In genomic region chr2:3519255-3520190, GRCh38 we compare ENCODE assay signal across 1 cellular context.
TF ChIP-seq lines count a peak whose summit lies in the region.

A gene with protein sequence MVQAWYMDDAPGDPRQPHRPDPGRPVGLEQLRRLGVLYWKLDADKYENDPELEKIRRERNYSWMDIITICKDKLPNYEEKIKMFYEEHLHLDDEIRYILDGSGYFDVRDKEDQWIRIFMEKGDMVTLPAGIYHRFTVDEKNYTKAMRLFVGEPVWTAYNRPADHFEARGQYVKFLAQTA (minus strand): TSS chr2:3519531. CDS start chr2:3519487, 44 bp downstream.

TF ChIP-seq in HepG2, 621 proteins besides CTCF, POLR2A, EP300 and RAD21 (continued from another document and continues in another):
- TF ChIP-seq, protein P1, sequence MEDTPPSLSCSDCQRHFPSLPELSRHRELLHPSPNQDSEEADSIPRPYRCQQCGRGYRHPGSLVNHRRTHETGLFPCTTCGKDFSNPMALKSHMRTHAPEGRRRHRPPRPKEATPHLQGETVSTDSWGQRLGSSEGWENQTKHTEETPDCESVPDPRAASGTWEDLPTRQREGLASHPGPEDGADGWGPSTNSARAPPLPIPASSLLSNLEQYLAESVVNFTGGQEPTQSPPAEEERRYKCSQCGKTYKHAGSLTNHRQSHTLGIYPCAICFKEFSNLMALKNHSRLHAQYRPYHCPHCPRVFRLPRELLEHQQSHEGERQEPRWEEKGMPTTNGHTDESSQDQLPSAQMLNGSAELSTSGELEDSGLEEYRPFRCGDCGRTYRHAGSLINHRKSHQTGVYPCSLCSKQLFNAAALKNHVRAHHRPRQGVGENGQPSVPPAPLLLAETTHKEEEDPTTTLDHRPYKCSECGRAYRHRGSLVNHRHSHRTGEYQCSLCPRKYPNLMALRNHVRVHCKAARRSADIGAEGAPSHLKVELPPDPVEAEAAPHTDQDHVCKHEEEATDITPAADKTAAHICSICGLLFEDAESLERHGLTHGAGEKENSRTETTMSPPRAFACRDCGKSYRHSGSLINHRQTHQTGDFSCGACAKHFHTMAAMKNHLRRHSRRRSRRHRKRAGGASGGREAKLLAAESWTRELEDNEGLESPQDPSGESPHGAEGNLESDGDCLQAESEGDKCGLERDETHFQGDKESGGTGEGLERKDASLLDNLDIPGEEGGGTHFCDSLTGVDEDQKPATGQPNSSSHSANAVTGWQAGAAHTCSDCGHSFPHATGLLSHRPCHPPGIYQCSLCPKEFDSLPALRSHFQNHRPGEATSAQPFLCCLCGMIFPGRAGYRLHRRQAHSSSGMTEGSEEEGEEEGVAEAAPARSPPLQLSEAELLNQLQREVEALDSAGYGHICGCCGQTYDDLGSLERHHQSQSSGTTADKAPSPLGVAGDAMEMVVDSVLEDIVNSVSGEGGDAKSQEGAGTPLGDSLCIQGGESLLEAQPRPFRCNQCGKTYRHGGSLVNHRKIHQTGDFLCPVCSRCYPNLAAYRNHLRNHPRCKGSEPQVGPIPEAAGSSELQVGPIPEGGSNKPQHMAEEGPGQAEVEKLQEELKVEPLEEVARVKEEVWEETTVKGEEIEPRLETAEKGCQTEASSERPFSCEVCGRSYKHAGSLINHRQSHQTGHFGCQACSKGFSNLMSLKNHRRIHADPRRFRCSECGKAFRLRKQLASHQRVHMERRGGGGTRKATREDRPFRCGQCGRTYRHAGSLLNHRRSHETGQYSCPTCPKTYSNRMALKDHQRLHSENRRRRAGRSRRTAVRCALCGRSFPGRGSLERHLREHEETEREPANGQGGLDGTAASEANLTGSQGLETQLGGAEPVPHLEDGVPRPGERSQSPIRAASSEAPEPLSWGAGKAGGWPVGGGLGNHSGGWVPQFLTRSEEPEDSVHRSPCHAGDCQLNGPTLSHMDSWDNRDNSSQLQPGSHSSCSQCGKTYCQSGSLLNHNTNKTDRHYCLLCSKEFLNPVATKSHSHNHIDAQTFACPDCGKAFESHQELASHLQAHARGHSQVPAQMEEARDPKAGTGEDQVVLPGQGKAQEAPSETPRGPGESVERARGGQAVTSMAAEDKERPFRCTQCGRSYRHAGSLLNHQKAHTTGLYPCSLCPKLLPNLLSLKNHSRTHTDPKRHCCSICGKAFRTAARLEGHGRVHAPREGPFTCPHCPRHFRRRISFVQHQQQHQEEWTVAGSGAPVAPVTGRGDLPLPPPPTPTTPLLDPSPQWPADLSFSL (CRISPR knock-in tag; IDR thresholded peaks at IDR 0.05): peak; percentile 15; the same call in 1 of the 2 replicates
- TF ChIP-seq, protein P2, sequence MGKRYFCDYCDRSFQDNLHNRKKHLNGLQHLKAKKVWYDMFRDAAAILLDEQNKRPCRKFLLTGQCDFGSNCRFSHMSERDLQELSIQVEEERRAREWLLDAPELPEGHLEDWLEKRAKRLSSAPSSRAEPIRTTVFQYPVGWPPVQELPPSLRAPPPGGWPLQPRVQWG (CRISPR knock-in tag; IDR thresholded peaks at IDR 0.05; ENCODE audit: borderline replicate concordance, low read depth): no peak
- no peak for TF ChIP-seq ZNF282 (IDR thresholded peaks at IDR 0.05; ENCODE audit: partially characterized antibody)
- TF ChIP-seq U2AF1 (optimal IDR thresholded peaks at IDR 0.05; ENCODE audit: low read depth, low read length): no peak
- TF ChIP-seq, protein P3, sequence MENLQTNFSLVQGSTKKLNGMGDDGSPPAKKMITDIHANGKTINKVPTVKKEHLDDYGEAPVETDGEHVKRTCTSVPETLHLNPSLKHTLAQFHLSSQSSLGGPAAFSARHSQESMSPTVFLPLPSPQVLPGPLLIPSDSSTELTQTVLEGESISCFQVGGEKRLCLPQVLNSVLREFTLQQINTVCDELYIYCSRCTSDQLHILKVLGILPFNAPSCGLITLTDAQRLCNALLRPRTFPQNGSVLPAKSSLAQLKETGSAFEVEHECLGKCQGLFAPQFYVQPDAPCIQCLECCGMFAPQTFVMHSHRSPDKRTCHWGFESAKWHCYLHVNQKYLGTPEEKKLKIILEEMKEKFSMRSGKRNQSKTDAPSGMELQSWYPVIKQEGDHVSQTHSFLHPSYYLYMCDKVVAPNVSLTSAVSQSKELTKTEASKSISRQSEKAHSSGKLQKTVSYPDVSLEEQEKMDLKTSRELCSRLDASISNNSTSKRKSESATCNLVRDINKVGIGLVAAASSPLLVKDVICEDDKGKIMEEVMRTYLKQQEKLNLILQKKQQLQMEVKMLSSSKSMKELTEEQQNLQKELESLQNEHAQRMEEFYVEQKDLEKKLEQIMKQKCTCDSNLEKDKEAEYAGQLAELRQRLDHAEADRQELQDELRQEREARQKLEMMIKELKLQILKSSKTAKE (CRISPR knock-in tag; IDR thresholded peaks at IDR 0.05; ENCODE audit: borderline replicate concordance): peak; percentile 54; the same call in 1 of the 2 replicates
- TF ChIP-seq ONECUT2 (CRISPR knock-in tag; IDR thresholded peaks at IDR 0.05): no peak
- TF ChIP-seq SRF (IDR thresholded peaks at IDR 0.05; ENCODE audit: low read depth, low read length): 0 out of 2 replicates have a peak, but pooled peaks have one; percentile 19
- 0 out of 2 replicates have a peak, but pooled peaks have one; percentile 21 for TF ChIP-seq DMTF1 (CRISPR knock-in tag; IDR thresholded peaks at IDR 0.05)
- peak; percentile 85; the same call in 1 of the 2 replicates for TF ChIP-seq ZNF75D (CRISPR knock-in tag; IDR thresholded peaks at IDR 0.05; ENCODE audit: borderline replicate concordance)
- TF ChIP-seq ZNF879 (CRISPR knock-in tag; IDR thresholded peaks at IDR 0.05): peak; percentile 18; the same call in 1 of the 2 replicates
- peak; percentile 45; the same call in 1 of the 2 replicates for TF ChIP-seq ZBTB1 (CRISPR knock-in tag; IDR thresholded peaks at IDR 0.05; ENCODE audit: borderline replicate concordance)
- peak; percentile 54; the same call in 1 of the 2 replicates for TF ChIP-seq RARG (CRISPR knock-in tag; IDR thresholded peaks at IDR 0.05; ENCODE audit: low read depth)
- TF ChIP-seq ZNF614 (CRISPR knock-in tag; IDR thresholded peaks at IDR 0.05; ENCODE audit: borderline replicate concordance): peak; percentile 94
- TF ChIP-seq ZNF510 (CRISPR knock-in tag; IDR thresholded peaks at IDR 0.05; ENCODE audit: low read depth): peak; percentile 57; the same call in 1 of the 2 replicates
- TF ChIP-seq ZBTB8A (CRISPR knock-in tag; IDR thresholded peaks at IDR 0.05; ENCODE audit: borderline replicate concordance, low read depth): no peak
- peak; percentile 88 for TF ChIP-seq ZBTB38 (CRISPR knock-in tag; IDR thresholded peaks at IDR 0.05)
- no peak for TF ChIP-seq ZNF34 (CRISPR knock-in tag; IDR thresholded peaks at IDR 0.05; ENCODE audit: borderline replicate concordance)
- TF ChIP-seq IRX3 (CRISPR knock-in tag; IDR thresholded peaks at IDR 0.05; ENCODE audit: borderline replicate concordance, low read depth): peak; percentile 96
- peak; percentile 91 for TF ChIP-seq EED (CRISPR knock-in tag; IDR thresholded peaks at IDR 0.05)
- no peak for TF ChIP-seq ZNF644 (CRISPR knock-in tag; IDR thresholded peaks at IDR 0.05; ENCODE audit: low read depth)
- TF ChIP-seq HIC2 (CRISPR knock-in tag; IDR thresholded peaks at IDR 0.05; ENCODE audit: low read depth): no peak
- TF ChIP-seq ZSCAN12 (CRISPR knock-in tag; IDR thresholded peaks at IDR 0.05): peak; percentile 43; the same call in 1 of the 2 replicates
- TF ChIP-seq, protein P4, sequence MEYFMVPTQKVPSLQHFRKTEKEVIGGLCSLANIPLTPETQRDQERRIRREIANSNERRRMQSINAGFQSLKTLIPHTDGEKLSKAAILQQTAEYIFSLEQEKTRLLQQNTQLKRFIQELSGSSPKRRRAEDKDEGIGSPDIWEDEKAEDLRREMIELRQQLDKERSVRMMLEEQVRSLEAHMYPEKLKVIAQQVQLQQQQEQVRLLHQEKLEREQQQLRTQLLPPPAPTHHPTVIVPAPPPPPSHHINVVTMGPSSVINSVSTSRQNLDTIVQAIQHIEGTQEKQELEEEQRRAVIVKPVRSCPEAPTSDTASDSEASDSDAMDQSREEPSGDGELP (IDR thresholded peaks at IDR 0.05; ENCODE audit: borderline replicate concordance, low read depth): peak; percentile 61; the same call in 1 of the 2 replicates
- TF ChIP-seq MED8 (CRISPR knock-in tag; IDR thresholded peaks at IDR 0.05; ENCODE audit: insufficient replicate concordance): peak; percentile 89
- TF ChIP-seq KDM5A (IDR thresholded peaks at IDR 0.05; ENCODE audit: borderline replicate concordance, low read length): peak; percentile 54; the same call in 1 of the 2 replicates
- TF ChIP-seq ZNF33A (CRISPR knock-in tag; IDR thresholded peaks at IDR 0.05; ENCODE audit: borderline replicate concordance): 0 out of 2 replicates have a peak, but pooled peaks have one; percentile 44
- no peak for TF ChIP-seq NONO (IDR thresholded peaks at IDR 0.05)
- TF ChIP-seq NONO (CRISPR knock-in tag; conservative IDR thresholded peaks at IDR 0.05): peak; percentile 66; the same call in 1 of the 2 replicates
- peak; percentile 18; the same call in 1 of the 2 replicates for TF ChIP-seq GMEB2 (CRISPR knock-in tag; IDR thresholded peaks at IDR 0.05; ENCODE audit: low read depth)
- TF ChIP-seq, protein P5, sequence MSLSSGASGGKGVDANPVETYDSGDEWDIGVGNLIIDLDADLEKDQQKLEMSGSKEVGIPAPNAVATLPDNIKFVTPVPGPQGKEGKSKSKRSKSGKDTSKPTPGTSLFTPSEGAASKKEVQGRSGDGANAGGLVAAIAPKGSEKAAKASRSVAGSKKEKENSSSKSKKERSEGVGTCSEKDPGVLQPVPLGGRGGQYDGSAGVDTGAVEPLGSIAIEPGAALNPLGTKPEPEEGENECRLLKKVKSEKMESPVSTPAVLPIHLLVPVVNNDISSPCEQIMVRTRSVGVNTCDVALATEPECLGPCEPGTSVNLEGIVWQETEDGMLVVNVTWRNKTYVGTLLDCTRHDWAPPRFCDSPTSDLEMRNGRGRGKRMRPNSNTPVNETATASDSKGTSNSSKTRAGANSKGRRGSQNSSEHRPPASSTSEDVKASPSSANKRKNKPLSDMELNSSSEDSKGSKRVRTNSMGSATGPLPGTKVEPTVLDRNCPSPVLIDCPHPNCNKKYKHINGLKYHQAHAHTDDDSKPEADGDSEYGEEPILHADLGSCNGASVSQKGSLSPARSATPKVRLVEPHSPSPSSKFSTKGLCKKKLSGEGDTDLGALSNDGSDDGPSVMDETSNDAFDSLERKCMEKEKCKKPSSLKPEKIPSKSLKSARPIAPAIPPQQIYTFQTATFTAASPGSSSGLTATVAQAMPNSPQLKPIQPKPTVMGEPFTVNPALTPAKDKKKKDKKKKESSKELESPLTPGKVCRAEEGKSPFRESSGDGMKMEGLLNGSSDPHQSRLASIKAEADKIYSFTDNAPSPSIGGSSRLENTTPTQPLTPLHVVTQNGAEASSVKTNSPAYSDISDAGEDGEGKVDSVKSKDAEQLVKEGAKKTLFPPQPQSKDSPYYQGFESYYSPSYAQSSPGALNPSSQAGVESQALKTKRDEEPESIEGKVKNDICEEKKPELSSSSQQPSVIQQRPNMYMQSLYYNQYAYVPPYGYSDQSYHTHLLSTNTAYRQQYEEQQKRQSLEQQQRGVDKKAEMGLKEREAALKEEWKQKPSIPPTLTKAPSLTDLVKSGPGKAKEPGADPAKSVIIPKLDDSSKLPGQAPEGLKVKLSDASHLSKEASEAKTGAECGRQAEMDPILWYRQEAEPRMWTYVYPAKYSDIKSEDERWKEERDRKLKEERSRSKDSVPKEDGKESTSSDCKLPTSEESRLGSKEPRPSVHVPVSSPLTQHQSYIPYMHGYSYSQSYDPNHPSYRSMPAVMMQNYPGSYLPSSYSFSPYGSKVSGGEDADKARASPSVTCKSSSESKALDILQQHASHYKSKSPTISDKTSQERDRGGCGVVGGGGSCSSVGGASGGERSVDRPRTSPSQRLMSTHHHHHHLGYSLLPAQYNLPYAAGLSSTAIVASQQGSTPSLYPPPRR (CRISPR knock-in tag; IDR thresholded peaks at IDR 0.05; ENCODE audit: borderline replicate concordance): no peak; the same call in 1 of the 2 replicates
